ENCODE assay signal across 17 cellular contexts in the genomic region with DNA sequence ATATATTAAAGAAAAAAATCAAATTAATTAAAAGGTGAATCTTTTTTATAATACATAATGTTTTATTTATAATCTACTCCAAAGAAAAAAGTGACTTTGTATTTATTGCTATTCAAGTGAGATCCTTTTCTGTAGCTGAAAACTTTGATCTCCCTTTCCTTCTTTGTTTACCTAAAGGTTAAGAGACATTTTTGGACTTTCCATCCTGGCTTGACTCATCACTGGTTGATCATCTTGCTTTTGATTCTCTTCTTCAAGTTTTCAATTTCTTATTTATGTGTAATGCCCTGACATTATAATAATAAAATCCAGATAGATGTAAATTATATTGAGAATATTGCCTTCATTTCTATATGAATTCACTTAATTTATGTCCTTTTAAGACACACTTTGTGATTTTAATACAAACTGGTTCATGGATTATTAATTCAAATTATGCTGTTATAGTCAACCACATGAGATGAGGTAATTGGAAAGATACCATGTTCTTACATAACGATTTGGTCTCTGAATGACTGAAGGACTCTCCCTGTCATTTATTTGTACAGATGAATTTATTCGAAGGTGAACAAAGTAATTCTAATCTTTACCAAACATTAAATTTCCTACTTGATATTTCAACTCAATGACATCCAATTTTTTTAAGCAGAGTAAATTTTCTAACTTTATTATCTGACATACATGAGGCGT.
"Had no signal": no experiment of that assay in that cellular context is flagged by ENCODE, and none has a peak within 500 bp of the region (broad histone marks: within the 10 kb centered on the region; RNA-seq: fewer than 3 reads in every experiment).

No MANE protein-coding gene starts in this region.

- H3K9me3 Mint-ChIP-seq: activated B cell treated with CpG ODN at 0.5 μM for 24 hours; activated CD4-positive, alpha-beta T cell treated with anti-CD3 and anti-CD28 coated beads, Interleukin-2, amount 10 ng/mL, durations not matched to agents 7 days and 5 days; brain; natural killer cell had no signal

- H3K4me3 ChIP-seq: gastroesophageal sphincter, heart left ventricle, stomach, suprapubic skin, tibial nerve had no signal

- H3K27me3 Mint-ChIP-seq: activated B cell treated with CpG ODN at 0.5 μM for 24 hours; activated CD4-positive, alpha-beta T cell treated with anti-CD3 and anti-CD28 coated beads, Interleukin-2, amount 10 ng/mL, durations not matched to agents 7 days and 5 days had no signal

- H3K4me1 Mint-ChIP-seq: activated CD4-positive, alpha-beta T cell treated with anti-CD3 and anti-CD28 coated beads, Interleukin-2, amount 10 ng/mL, durations not matched to agents 7 days and 5 days; brain; natural killer cell had no signal

- H3K4me1 ChIP-seq: gastroesophageal sphincter, heart left ventricle, stomach, suprapubic skin, tibial nerve had no signal

- H3K36me3 ChIP-seq: gastroesophageal sphincter, heart left ventricle, stomach, suprapubic skin, tibial nerve had no signal

- ATAC-seq: gastroesophageal sphincter, heart left ventricle, left cardiac atrium, natural killer cell had no signal

- H3K27ac ChIP-seq: epithelial cell of prostate, gastroesophageal sphincter, heart left ventricle, stomach, suprapubic skin, tibial nerve had no signal

- H3K27ac Mint-ChIP-seq: activated B cell treated with CpG ODN at 0.5 μM for 24 hours; activated CD4-positive, alpha-beta T cell treated with anti-CD3 and anti-CD28 coated beads, Interleukin-2, amount 10 ng/mL, durations not matched to agents 7 days and 5 days; brain; natural killer cell had no signal

- DNase-seq: activated B cell treated with CpG ODN at 0.5 μM for 24 hours; activated CD4-positive, alpha-beta T cell treated with anti-CD3 and anti-CD28 coated beads, Interleukin-2, amount 10 ng/mL, durations not matched to agents 7 days and 5 days; activated naive CD4-positive, alpha-beta T cell; anterior cingulate cortex; heart left ventricle; islet precursor cell; left cardiac atrium; midbrain; natural killer cell; stimulated activated CD4-positive, alpha-beta T cell treated with anti-CD3 and anti-CD28 coated beads, Interleukin-4, amount 100 ng/mL, for 4 hours; stomach; T1000 had no signal

- H3K9me3 ChIP-seq: gastroesophageal sphincter, heart left ventricle, stomach, suprapubic skin, tibial nerve had no signal

- H3K36me3 Mint-ChIP-seq: brain, natural killer cell had no signal

- H3K27me3 ChIP-seq: gastroesophageal sphincter, heart left ventricle, stomach, suprapubic skin, tibial nerve had no signal

- H3K4me3 Mint-ChIP-seq: activated B cell treated with CpG ODN at 0.5 μM for 24 hours; activated CD4-positive, alpha-beta T cell treated with anti-CD3 and anti-CD28 coated beads, Interleukin-2, amount 10 ng/mL, durations not matched to agents 7 days and 5 days; brain; natural killer cell had no signal
